In genomic region chr10:87848998-87849397, GRCh38 we compare ENCODE assay signal across 30 cellular contexts.
"Had no signal": no experiment of that assay in that cellular context is flagged by ENCODE, and none has a peak within 500 bp of the region (broad histone marks: within the 10 kb centered on the region; RNA-seq: fewer than 3 reads in every experiment).

No MANE protein-coding gene starts in this region.

- H3K4me3 Mint-ChIP-seq: activated CD4-positive, alpha-beta T cell treated with anti-CD3 and anti-CD28 coated beads, Interleukin-2, amount 10 ng/mL, durations not matched to agents 24 days and 14 days; activated CD8-positive, alpha-beta T cell treated with anti-CD3 and anti-CD28 coated beads for 36 hours; activated naive CD4-positive, alpha-beta T cell treated with anti-CD3 and anti-CD28 coated beads for 36 hours; activated T-cell treated with anti-CD3 and anti-CD28 coated beads, Interleukin-2, amount 50 U/mL, for 72 hours; activated T-helper 17 cell treated with anti-CD3 and anti-CD28 coated beads, Interleukin-2, amount 50 U/mL, for 72 hours; central memory CD8-positive, alpha-beta T cell; T-helper 1 cell treated with Interleukin-12 subunit alpha and Interleukin-12 subunit beta and Interleukin-4 antibody, amounts not matched to agents 30 μg/mL and 1 μg/mL, for 36 hours; T-helper 2 cell treated with Interferon-gamma antibody and Interleukin-4, amounts not matched to agents 5 μg/mL and 100 μg/mL, for 36 hours had no signal

- H3K36me3 ChIP-seq: adrenal gland, cardiac muscle cell, Peyer's patch, SJSA1 had no signal

- H3K9me3 Mint-ChIP-seq: activated CD4-positive, alpha-beta T cell treated with anti-CD3 and anti-CD28 coated beads, Interleukin-2, amount 10 ng/mL, durations not matched to agents 24 days and 14 days; activated CD8-positive, alpha-beta T cell treated with anti-CD3 and anti-CD28 coated beads for 36 hours; activated naive CD4-positive, alpha-beta T cell treated with anti-CD3 and anti-CD28 coated beads for 36 hours; activated naive CD4-positive, alpha-beta T cell treated with anti-CD3 and anti-CD28 coated beads, Interleukin-2, amount 50 U/mL, for 72 hours; activated T-cell treated with anti-CD3 and anti-CD28 coated beads, Interleukin-2, amount 50 U/mL, for 72 hours; activated T-helper 17 cell treated with anti-CD3 and anti-CD28 coated beads, Interleukin-2, amount 50 U/mL, for 72 hours; central memory CD8-positive, alpha-beta T cell; T-helper 1 cell treated with Interleukin-12 subunit alpha and Interleukin-12 subunit beta and Interleukin-4 antibody, amounts not matched to agents 30 μg/mL and 1 μg/mL, for 36 hours; T-helper 2 cell treated with Interferon-gamma antibody and Interleukin-4, amounts not matched to agents 5 μg/mL and 100 μg/mL, for 36 hours had no signal

- FAIRE-seq: astrocyte, TTC549 had no signal

- H3K4me1 Mint-ChIP-seq: activated T-helper 17 cell treated with anti-CD3 and anti-CD28 coated beads, Interleukin-2, amount 50 U/mL, for 72 hours; central memory CD8-positive, alpha-beta T cell had no signal

- H3K27ac Mint-ChIP-seq: activated CD4-positive, alpha-beta T cell treated with anti-CD3 and anti-CD28 coated beads, Interleukin-2, amount 10 ng/mL, durations not matched to agents 24 days and 14 days; activated CD8-positive, alpha-beta T cell treated with anti-CD3 and anti-CD28 coated beads for 36 hours; activated naive CD4-positive, alpha-beta T cell treated with anti-CD3 and anti-CD28 coated beads for 36 hours; activated naive CD4-positive, alpha-beta T cell treated with anti-CD3 and anti-CD28 coated beads, Interleukin-2, amount 50 U/mL, for 72 hours; activated T-cell treated with anti-CD3 and anti-CD28 coated beads, Interleukin-2, amount 50 U/mL, for 72 hours; activated T-helper 17 cell treated with anti-CD3 and anti-CD28 coated beads, Interleukin-2, amount 50 U/mL, for 72 hours; T-helper 1 cell treated with Interleukin-12 subunit alpha and Interleukin-12 subunit beta and Interleukin-4 antibody, amounts not matched to agents 30 μg/mL and 1 μg/mL, for 36 hours; T-helper 2 cell treated with Interferon-gamma antibody and Interleukin-4, amounts not matched to agents 5 μg/mL and 100 μg/mL, for 36 hours had no signal

- H3K36me3 Mint-ChIP-seq: activated naive CD4-positive, alpha-beta T cell treated with anti-CD3 and anti-CD28 coated beads, Interleukin-2, amount 50 U/mL, for 72 hours had no signal

- H3K9me3 ChIP-seq: adrenal gland, body of pancreas, Peyer's patch, SJSA1, SK-N-SH had no signal

- H3K4me3 ChIP-seq: adrenal gland, body of pancreas, cardiac muscle cell, Peyer's patch, SJSA1 had no signal

- H3K27ac ChIP-seq: adrenal gland, body of pancreas, cardiac muscle cell, KMS-11, Peyer's patch, SJSA1 had no signal

- H3K27me3 Mint-ChIP-seq: activated CD4-positive, alpha-beta T cell treated with anti-CD3 and anti-CD28 coated beads, Interleukin-2, amount 10 ng/mL, durations not matched to agents 24 days and 14 days; activated CD8-positive, alpha-beta T cell treated with anti-CD3 and anti-CD28 coated beads for 36 hours; activated T-helper 17 cell treated with anti-CD3 and anti-CD28 coated beads, Interleukin-2, amount 50 U/mL, for 72 hours; central memory CD8-positive, alpha-beta T cell had no signal

- H3K27me3 ChIP-seq: adrenal gland, body of pancreas, cardiac muscle cell, Peyer's patch, SJSA1 had no signal

- DNase-seq: activated CD4-positive, alpha-beta T cell treated with anti-CD3 and anti-CD28 coated beads, Interleukin-2, amount 50 U/mL, for 4 hours; activated CD8-positive, alpha-beta T cell treated with anti-CD3 and anti-CD28 coated beads for 36 hours; activated effector memory CD4-positive, alpha-beta T cell treated with anti-CD3 and anti-CD28 coated beads, Interleukin-2, amount 50 U/mL, for 16 hours; activated naive CD4-positive, alpha-beta T cell treated with anti-CD3 and anti-CD28 coated beads for 36 hours; activated T-cell treated with anti-CD3 and anti-CD28 coated beads, Interleukin-2, amount 50 U/mL, for 1 hour; activated T-cell treated with anti-CD3 and anti-CD28 coated beads, Interleukin-2, amount 50 U/mL, for 72 hours; adrenal gland; body of pancreas; NCI-H1092 treated with DMSO at 0.1 percent for 48 hours; NCI-H1436; NCI-H1694; NCI-H1930; NCI-H345; NCI-H526; NCI-H774; Peyer's patch; RPMI8226; SHP77 treated with DMSO at 0.1 percent for 48 hours; SK-N-SH had no signal

- H3K4me1 ChIP-seq: adrenal gland, Peyer's patch had no signal
